8 cellular contexts compared by ENCODE assay signal in genomic region chr20:51385941-51386530, GRCh38.
A peak's percentile ranks its signal among the peaks of the same experiment; 100 is the strongest.
DNase-seq lines count a peak whose midpoint lies in the region; ATAC-seq and TF ChIP-seq lines count a peak whose summit lies in the region.

No MANE protein-coding gene starts in this region.

- H3K4me2 ChIP-seq in HCT116 (ENCODE audit: low read length), result no peak overlapping the region
- H3K4me2 ChIP-seq in SU-DHL-6 (ENCODE audit: low read depth, low read length, poor library complexity, severe bottlenecking), result no peak overlapping the region

- H3K9me3 Mint-ChIP-seq in Caco-2 (ENCODE audit: unreplicated experiment) (no peaks in the 10 kb centered on the region), natural killer cell (no peaks in the 10 kb centered on the region)

- no peak overlapping the region for H3K4me3 Mint-ChIP-seq in Caco-2 (ENCODE audit: unreplicated experiment)
- H3K4me3 Mint-ChIP-seq in natural killer cell, result peak overlapping the region; percentile 25

- no peaks in the 10 kb centered on the region for H3K9me3 ChIP-seq in Caco-2
- no peaks in the 10 kb centered on the region for H3K9me3 ChIP-seq in HCT116 (ENCODE audit: control insufficient read depth in 1 of 2, insufficient read depth in 1 of 2, low read depth in 1 of 2, low read length in 2 of 2)
- H3K9me3 ChIP-seq in SU-DHL-6 (ENCODE audit: insufficient read depth, low read length), result no peaks in the 10 kb centered on the region

- no peak for TF ChIP-seq POLR2A in HCT116 (IDR thresholded peaks at IDR 0.05; ENCODE audit: borderline replicate concordance, extremely low read depth, insufficient read depth, insufficient read length)

- H3K4me1 Mint-ChIP-seq in Caco-2 (ENCODE audit: low read depth, unreplicated experiment), result peaks cover 20% of the 10 kb centered on the region
- peaks cover 74 to 76% of the 10 kb centered on the region in 2 donors for H3K4me1 Mint-ChIP-seq in natural killer cell

- H3K79me2 ChIP-seq in HCT116 (ENCODE audit: insufficient read depth, low read length), result no peaks in the 10 kb centered on the region
- no peaks in the 10 kb centered on the region for H3K79me2 ChIP-seq in SU-DHL-6 (ENCODE audit: insufficient read depth, low read length)

- H3K4me3 ChIP-seq in Caco-2 (ENCODE audit: low read depth, low read length), result no peak overlapping the region
- no peak overlapping the region for H3K4me3 ChIP-seq in HCT116 (replicated peaks in 1 of 2; ENCODE audit: low read depth in 1 of 2, low read length in 2 of 2)
- no peak overlapping the region for H3K4me3 ChIP-seq in SU-DHL-6 (ENCODE audit: insufficient read depth, low read length, poor library complexity, severe bottlenecking)

- no peaks in the 10 kb centered on the region for H3F3A ChIP-seq in SU-DHL-6 (ENCODE audit: insufficient read depth)

- intact Hi-C loops in Caco-2 (cut with micrococcal nuclease; ENCODE audit: unreplicated experiment) (loop anchor here (1.0 to 5.0 kb wide), 4 partner anchors 156 to 697 kb away; partner anchors contain the start of gene NFATC2), HCT116 (cut with micrococcal nuclease) (loop anchor here (1.0 to 5.0 kb wide), 2 partner anchors 146 to 209 kb away; no protein-coding TSS in a partner anchor), natural killer cell (cut with micrococcal nuclease) (loop anchor here (1.0 to 5.0 kb wide), 5 partner anchors 12 to 209 kb away; partner anchors contain the start of gene NFATC2)

- H3K27ac Mint-ChIP-seq in Caco-2 (ENCODE audit: unreplicated experiment) (no peak overlapping the region), natural killer cell (peak overlapping the region; percentile 80 to 86)

- ATAC-seq in HCT116, result peak; percentile 87
- peak in 2 of 3 donors; percentile 32 to 45 for ATAC-seq in natural killer cell
- ATAC-seq in HG03139 (IDR thresholded peaks at IDR 0.05; ENCODE audit: unreplicated experiment), result no peak

- H3K9ac ChIP-seq in HCT116 (ENCODE audit: low read length) (no peak overlapping the region), SU-DHL-6 (ENCODE audit: low read length) (no peak overlapping the region)

- H3K27ac ChIP-seq in HCT116 (ENCODE audit: low read depth, low read length) (no peak overlapping the region), SU-DHL-6 (ENCODE audit: low read depth, low read length) (no peak overlapping the region)

- H4K20me1 ChIP-seq in HCT116 (ENCODE audit: insufficient read depth) (no peaks in the 10 kb centered on the region), SU-DHL-6 (ENCODE audit: low read depth, low read length) (no peaks in the 10 kb centered on the region)

- TF ChIP-seq CTCF in Caco-2 (IDR thresholded peaks at IDR 0.05; ENCODE audit: insufficient read depth in 1 of 2, low read depth in 1 of 2, low read length in 1 of 2, severe bottlenecking in 1 of 2, unreplicated experiment in 1 of 2) (peak; percentile 81 to 88), HCT116 (IDR thresholded peaks at IDR 0.05 in 2 of 3, conservative IDR thresholded peaks at IDR 0.05 in 1 of 3; ENCODE audit: borderline replicate concordance in 1 of 3, insufficient read depth in 1 of 3, low read depth in 2 of 3, low read length in 2 of 3) (peak; percentile 72 to 76 (median 72); a peak in 5 of 6 replicates), SU-DHL-6 (IDR thresholded peaks at IDR 0.05; ENCODE audit: insufficient read depth, low read length, poor library complexity, severe bottlenecking) (peak; percentile 40), natural killer cell (IDR thresholded peaks at IDR 0.05) (peak; percentile 53)

- BruUV-seq in Caco-2 (replicated peaks; lab: Mats Ljungman, UMichigan) (no TSS peak), HCT116 (replicated peaks; lab: Mats Ljungman, UMichigan) (no TSS peak)

- DNase-seq in Caco-2 (peak in 1 of 2 experiments; percentile 68), HCT116 (ENCODE audit: low read depth, low spot score) (peak; percentile 24), natural killer cell (no peak), inferior parietal cortex (ENCODE audit: extremely low spot score) (no peak), cerebellar nuclear complex (lab: John Stamatoyannopoulos, UW) (no peak)
- DNase-seq in effector CD4-positive, alpha-beta T cell, result peak; percentile 21

- RAD21 ChIA-PET in HCT116 (lab: Charles Lee; ENCODE audit: low non-redundant PET in 1 of 2, low total read pairs in 2 of 2, uncharacterized antibody in 2 of 2, unreplicated experiment in 2 of 2), result interaction anchor here (0.6 to 1.1 kb wide), 4 partner anchors 209 to 238 kb away, joined by 3 to 13 read pairs (median 4); no protein-coding TSS in a partner anchor

- CTCF ChIA-PET in Caco-2 (lab: Charles Lee), result interaction anchor here (0.6 to 3.7 kb wide), 14 partner anchors 24 to 742 kb away, joined by 3 to 58 read pairs (median 4); partner anchors contain the start of gene NFATC2
- CTCF ChIA-PET in HCT116 (lab: Charles Lee), result interaction anchor here (0.7 to 2.8 kb wide), 14 partner anchors 10 to 697 kb away, joined by 3 to 56 read pairs (median 4); partner anchors contain the start of gene NFATC2

- H3K36me3 ChIP-seq in Caco-2 (ENCODE audit: control insufficient read depth, insufficient read depth, low read length), result no peaks in the 10 kb centered on the region
- H3K36me3 ChIP-seq in HCT116 (ENCODE audit: control insufficient read depth in 1 of 2, insufficient read depth in 2 of 2, low read length in 2 of 2), result no peaks in the 10 kb centered on the region
- H3K36me3 ChIP-seq in SU-DHL-6 (ENCODE audit: low read length), result no peaks in the 10 kb centered on the region

- H3K27me3 Mint-ChIP-seq in Caco-2 (ENCODE audit: insufficient read depth, unreplicated experiment), result no peaks in the 10 kb centered on the region
- no peaks in the 10 kb centered on the region for H3K27me3 Mint-ChIP-seq in natural killer cell (ENCODE audit: low read depth in 2 of 2)

- H3K36me3 Mint-ChIP-seq in Caco-2 (ENCODE audit: insufficient read depth, unreplicated experiment) (no peaks in the 10 kb centered on the region), natural killer cell (peaks cover under 1% of the 10 kb centered on the region)

- POLR2A ChIA-PET in Caco-2 (lab: Charles Lee) (no interaction called here), HCT116 (lab: Charles Lee) (no interaction called here)

- TF ChIP-seq RAD21 in HCT116 (IDR thresholded peaks at IDR 0.05; ENCODE audit: low read depth), result peak; percentile 81

- no peaks in the 10 kb centered on the region for H3K27me3 ChIP-seq in Caco-2 (replicated peaks; ENCODE audit: control insufficient read depth, insufficient read depth, low read length)
- no peaks in the 10 kb centered on the region for H3K27me3 ChIP-seq in HCT116 (ENCODE audit: insufficient read depth, low read length)
- H3K27me3 ChIP-seq in SU-DHL-6 (ENCODE audit: low read length), result no peaks in the 10 kb centered on the region

- H3K4me1 ChIP-seq in Caco-2 (peaks cover 14% of the 10 kb centered on the region), HCT116 (ENCODE audit: control insufficient read depth in 1 of 2, insufficient read depth in 2 of 2, low read length in 2 of 2) (no peaks in the 10 kb centered on the region; a peak in 1 of 4 replicates)

- no peak overlapping the region for H2AFZ ChIP-seq in HCT116 (ENCODE audit: low read depth, low read length, poor library complexity, severe bottlenecking)
- H2AFZ ChIP-seq in SU-DHL-6 (ENCODE audit: low read depth, low read length, severe bottlenecking), result no peak overlapping the region

- H3K9me2 ChIP-seq in HCT116 (ENCODE audit: insufficient read depth), result no peaks in the 10 kb centered on the region
- H3K9me2 ChIP-seq in SU-DHL-6 (replicated peaks; ENCODE audit: insufficient read depth, low read length), result no peaks in the 10 kb centered on the region

TF ChIP-seq in HCT116, 20 proteins besides CTCF, POLR2A, EP300 and RAD21 (continues in another document):
- TF ChIP-seq ZFX (IDR thresholded peaks at IDR 0.05), result no peak
- TF ChIP-seq ZNF274 (IDR thresholded peaks at IDR 0.05; ENCODE audit: low read depth, low read length), result no peak
- TF ChIP-seq POLR2AphosphoS5 (IDR thresholded peaks at IDR 0.05; ENCODE audit: low read depth, low read length), result no peak
- no peak for TF ChIP-seq SRF (IDR thresholded peaks at IDR 0.05; ENCODE audit: low read depth)
- TF ChIP-seq JUND (IDR thresholded peaks at IDR 0.05), result no peak
- TF ChIP-seq ELF1 (IDR thresholded peaks at IDR 0.05; ENCODE audit: borderline replicate concordance, low read depth), result no peak
- no peak for TF ChIP-seq REST (IDR thresholded peaks at IDR 0.05; ENCODE audit: low read depth)
- no peak for TF ChIP-seq CBX3 (IDR thresholded peaks at IDR 0.05; ENCODE audit: low read depth)
- TF ChIP-seq FOSL1 (IDR thresholded peaks at IDR 0.05; ENCODE audit: low read depth), result no peak
- no peak for TF ChIP-seq EZH2phosphoT487 (IDR thresholded peaks at IDR 0.05; ENCODE audit: borderline replicate concordance)
- no peak for TF ChIP-seq EGR1 (IDR thresholded peaks at IDR 0.05; ENCODE audit: low read depth)
- no peak for TF ChIP-seq YY1 (IDR thresholded peaks at IDR 0.05; ENCODE audit: extremely low read depth, insufficient replicate concordance, low read depth, low read length)
- TF ChIP-seq MAX (IDR thresholded peaks at IDR 0.05), result no peak

Comparison
In these comparisons a context has a peak if more than half of its experiments do, and no peak if none do; other contexts are left out.
1. DNase-seq: peak in HCT116 (single experiment) and effector CD4-positive, alpha-beta T cell (single experiment); none in natural killer cell (single experiment), inferior parietal cortex (single experiment) and cerebellar nuclear complex (0 of 2).
2. Peak in every context shown above with its lines, with median percentiles within 50 percentile points of each other: CTCF ChIP-seq.